18 cellular contexts compared by ENCODE assay signal in genomic region chr7:54961391-54961790, GRCh38.
"Had no signal": no experiment of that assay in that cellular context is flagged by ENCODE, and none has a peak within 500 bp of the region (broad histone marks: within the 10 kb centered on the region; RNA-seq: fewer than 3 reads in every experiment).

No MANE protein-coding gene starts in this region.

- ATAC-seq: gastrocnemius medialis; stimulated activated naive B cell treated with anti-CD40 and anti-IgM and Interleukin-4, amounts not matched to agents 10 μg/mL and 1 μg/mL and 100 μg/mL, for 72 hours had no signal

- H3K4me3 ChIP-seq: gastrocnemius medialis, left ventricle myocardium inferior had no signal

- H3K4me1 Mint-ChIP-seq: memory B cell; neural crest cell; stimulated activated naive B cell treated with anti-CD40 and anti-IgM and Interleukin-4, amounts not matched to agents 10 μg/mL and 1 μg/mL and 100 μg/mL, for 72 hours had no signal

- DNase-seq: activated CD4-positive, alpha-beta T cell treated with anti-CD3 and anti-CD28 coated beads for 1 hour; activated CD4-positive, alpha-beta T cell treated with anti-CD3 and anti-CD28 coated beads, Interleukin-2, amount 50 U/mL, for 4 hours; activated gamma-delta T cell treated with Interleukin-2 at 50 U/mL for 16 hours; amniotic stem cell; dermis blood vessel endothelial cell; effector memory CD4-positive, alpha-beta T cell; gastrocnemius medialis; head of caudate nucleus; kidney glomerular epithelial cell; left ventricle myocardium inferior; stimulated activated naive B cell treated with anti-CD40 and anti-IgM and Interleukin-4, amounts not matched to agents 10 μg/mL and 1 μg/mL and 100 μg/mL, for 72 hours; T-helper 2 cell had no signal

- H3K36me3 Mint-ChIP-seq: activated naive CD8-positive, alpha-beta T cell; memory B cell; stimulated activated naive B cell treated with anti-CD40 and anti-IgM and Interleukin-4, amounts not matched to agents 10 μg/mL and 1 μg/mL and 100 μg/mL, for 72 hours had no signal

- H3K9me3 Mint-ChIP-seq: activated T-helper 1 cell treated with anti-CD3 and anti-CD28 coated beads, Interleukin-12 subunit alpha, Interleukin-12 subunit beta, Interleukin-2, Interleukin-4 antibody, amounts not matched to agents 30 ng/mL and 10 ng/mL and 1 ng/mL, durations not matched to agents 14 hours and 24 hours and 36 hours had no signal

- H3K4me3 Mint-ChIP-seq: activated naive CD8-positive, alpha-beta T cell; activated T-helper 1 cell treated with anti-CD3 and anti-CD28 coated beads, Interleukin-12 subunit alpha, Interleukin-12 subunit beta, Interleukin-2, Interleukin-4 antibody, amounts not matched to agents 30 ng/mL and 10 ng/mL and 1 ng/mL, durations not matched to agents 14 hours and 24 hours and 36 hours; memory B cell; neural crest cell; stimulated activated naive B cell treated with anti-CD40 and anti-IgM and Interleukin-4, amounts not matched to agents 10 μg/mL and 1 μg/mL and 100 μg/mL, for 72 hours had no signal

- H3K27ac Mint-ChIP-seq: activated naive CD8-positive, alpha-beta T cell; activated T-helper 1 cell treated with anti-CD3 and anti-CD28 coated beads, Interleukin-12 subunit alpha, Interleukin-12 subunit beta, Interleukin-2, Interleukin-4 antibody, amounts not matched to agents 30 ng/mL and 10 ng/mL and 1 ng/mL, durations not matched to agents 14 hours and 24 hours and 36 hours; memory B cell; progenitor cell of endocrine pancreas; stimulated activated naive B cell treated with anti-CD40 and anti-IgM and Interleukin-4, amounts not matched to agents 10 μg/mL and 1 μg/mL and 100 μg/mL, for 72 hours had no signal

- H3K4me1 ChIP-seq: gastrocnemius medialis, left ventricle myocardium inferior had no signal

- H3K36me3 ChIP-seq: gastrocnemius medialis, left ventricle myocardium inferior had no signal

- H3K27me3 Mint-ChIP-seq: activated naive CD8-positive, alpha-beta T cell; stimulated activated naive B cell treated with anti-CD40 and anti-IgM and Interleukin-4, amounts not matched to agents 10 μg/mL and 1 μg/mL and 100 μg/mL, for 72 hours had no signal

- H3K27ac ChIP-seq: gastrocnemius medialis, left ventricle myocardium inferior, VCaP had no signal

- H3K9me3 ChIP-seq: gastrocnemius medialis had no signal
